In the genomic region with DNA sequence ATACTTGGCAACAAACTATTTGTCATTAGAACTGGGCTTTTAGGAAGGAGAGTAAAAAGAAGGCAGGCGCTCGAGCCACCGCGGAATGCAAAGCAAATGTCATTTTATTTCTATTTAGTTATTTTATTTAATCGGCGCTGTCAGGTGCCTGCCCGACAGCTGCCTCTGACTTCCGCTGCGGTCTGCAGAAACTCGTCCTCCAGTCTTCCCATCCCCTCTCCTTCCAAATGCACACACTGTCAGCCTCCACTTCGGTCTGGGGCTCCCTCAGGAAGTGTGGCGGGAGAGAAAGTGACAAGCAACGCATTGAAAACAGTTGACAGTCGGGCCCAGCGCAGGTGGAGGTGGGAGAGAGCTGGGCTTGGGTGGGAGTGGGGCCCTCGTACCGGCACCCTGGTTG, we compare ENCODE assay signal across 25 cellular contexts. TPM values are rescaled to one million over a fixed set of nuclear protein-coding genes. Genes with fewer than 3 reads are reported as not detected.
"Had no signal": no experiment of that assay in that cellular context is flagged by ENCODE, and none has a peak within 500 bp of the region (broad histone marks: within the 10 kb centered on the region; RNA-seq: fewer than 3 reads in every experiment).

No MANE protein-coding gene starts in this region.

- H3K9me3 ChIP-seq: MG63 had no signal

- ATAC-seq: activated CD8-positive, alpha-beta memory T cell treated with anti-CD3 and anti-CD28 coated beads, Interleukin-2, amount 10 ng/mL, durations not matched to agents 7 days and 5 days; PC-3; T-helper 17 cell had no signal

- DNase-seq: activated B cell treated with CpG ODN at 0.5 μM for 24 hours; activated CD4-positive, alpha-beta T cell treated with anti-CD3 and anti-CD28 coated beads for 1 hour; activated CD4-positive, alpha-beta T cell treated with anti-CD3 and anti-CD28 coated beads, Interleukin-2, amount 10 ng/mL, durations not matched to agents 24 days and 14 days; activated CD4-positive, alpha-beta T cell treated with anti-CD3 and anti-CD28 coated beads, Interleukin-2, amount 50 U/mL, for 48 hours; activated CD8-positive, alpha-beta memory T cell treated with anti-CD3 and anti-CD28 coated beads, Interleukin-2, amount 10 ng/mL, durations not matched to agents 7 days and 5 days; activated effector memory CD4-positive, alpha-beta T cell treated with Interleukin-2 at 50 U/mL for 16 hours; activated naive CD4-positive, alpha-beta T cell; activated T-cell treated with anti-CD3 and anti-CD28 coated beads, Interleukin-2, amount 50 U/mL, for 24 hours; aorta; central memory CD4-positive, alpha-beta T cell; MG63; NCI-H1105 treated with DMSO at 0.1 percent for 48 hours; NCI-H1436 treated with DMSO at 0.1 percent for 48 hours; NCI-H1930; NCI-H2107; NCI-H2227 treated with DMSO at 0.1 percent for 48 hours; NCI-H526; PC-3; SHP77 treated with DMSO at 0.1 percent for 48 hours; T-helper 17 cell; T-helper 9 cell had no signal

- H3K27me3 ChIP-seq: MG63 had no signal

- FAIRE-seq: bronchial epithelial cell, RCC 7860 had no signal

- H3K4me1 Mint-ChIP-seq: activated B cell treated with CpG ODN at 0.5 μM for 24 hours; activated CD4-positive, alpha-beta T cell treated with anti-CD3 and anti-CD28 coated beads, Interleukin-2, amount 10 ng/mL, durations not matched to agents 24 days and 14 days; activated CD8-positive, alpha-beta memory T cell treated with anti-CD3 and anti-CD28 coated beads, Interleukin-2, amount 10 ng/mL, durations not matched to agents 7 days and 5 days; activated naive CD4-positive, alpha-beta T cell treated with anti-CD3 and anti-CD28 coated beads, Interleukin-2, amount 50 U/mL, for 24 hours had no signal

- H3K4me3 Mint-ChIP-seq: activated B cell treated with CpG ODN at 0.5 μM for 24 hours; activated CD4-positive, alpha-beta T cell treated with anti-CD3 and anti-CD28 coated beads, Interleukin-2, amount 10 ng/mL, durations not matched to agents 24 days and 14 days; activated CD8-positive, alpha-beta memory T cell treated with anti-CD3 and anti-CD28 coated beads, Interleukin-2, amount 10 ng/mL, durations not matched to agents 7 days and 5 days; activated naive CD4-positive, alpha-beta T cell treated with anti-CD3 and anti-CD28 coated beads, Interleukin-2, amount 50 U/mL, for 24 hours; activated T-cell treated with anti-CD3 and anti-CD28 coated beads, Interleukin-2, amount 50 U/mL, for 24 hours; activated T-helper 1 cell treated with anti-CD3 and anti-CD28 coated beads, Interleukin-12 subunit alpha, Interleukin-12 subunit beta, Interleukin-2, Interleukin-4 antibody, amounts not matched to agents 30 ng/mL and 10 ng/mL and 1 ng/mL, durations not matched to agents 14 hours and 24 hours and 36 hours; T-helper 17 cell had no signal

- H3K4me3 ChIP-seq: MG63 had no signal

- H3K27ac Mint-ChIP-seq: activated B cell treated with CpG ODN at 0.5 μM for 24 hours; activated CD4-positive, alpha-beta T cell treated with anti-CD3 and anti-CD28 coated beads, Interleukin-2, amount 10 ng/mL, durations not matched to agents 24 days and 14 days; activated CD8-positive, alpha-beta memory T cell treated with anti-CD3 and anti-CD28 coated beads, Interleukin-2, amount 10 ng/mL, durations not matched to agents 7 days and 5 days; activated naive CD4-positive, alpha-beta T cell treated with anti-CD3 and anti-CD28 coated beads, Interleukin-2, amount 50 U/mL, for 24 hours; activated T-cell treated with anti-CD3 and anti-CD28 coated beads, Interleukin-2, amount 50 U/mL, for 24 hours; activated T-helper 1 cell treated with anti-CD3 and anti-CD28 coated beads, Interleukin-12 subunit alpha, Interleukin-12 subunit beta, Interleukin-2, Interleukin-4 antibody, amounts not matched to agents 30 ng/mL and 10 ng/mL and 1 ng/mL, durations not matched to agents 14 hours and 24 hours and 36 hours; T-helper 17 cell had no signal

- H3K36me3 Mint-ChIP-seq: activated CD8-positive, alpha-beta memory T cell treated with anti-CD3 and anti-CD28 coated beads, Interleukin-2, amount 10 ng/mL, durations not matched to agents 7 days and 5 days; activated naive CD4-positive, alpha-beta T cell treated with anti-CD3 and anti-CD28 coated beads, Interleukin-2, amount 50 U/mL, for 24 hours had no signal

- H3K9me3 Mint-ChIP-seq: activated B cell treated with CpG ODN at 0.5 μM for 24 hours; activated CD4-positive, alpha-beta T cell treated with anti-CD3 and anti-CD28 coated beads, Interleukin-2, amount 10 ng/mL, durations not matched to agents 24 days and 14 days; activated naive CD4-positive, alpha-beta T cell treated with anti-CD3 and anti-CD28 coated beads, Interleukin-2, amount 50 U/mL, for 24 hours; activated T-cell treated with anti-CD3 and anti-CD28 coated beads, Interleukin-2, amount 50 U/mL, for 24 hours; activated T-helper 1 cell treated with anti-CD3 and anti-CD28 coated beads, Interleukin-12 subunit alpha, Interleukin-12 subunit beta, Interleukin-2, Interleukin-4 antibody, amounts not matched to agents 30 ng/mL and 10 ng/mL and 1 ng/mL, durations not matched to agents 14 hours and 24 hours and 36 hours had no signal

RNA-seq across cellular contexts. Expression of a gene that starts 29.4 kb away (rescaled TPM):
- total RNA-seq: T-helper 17 cell had no signal
